1 cellular context compared by ENCODE assay signal in genomic region chr13:77042566-77043177, GRCh38.
TF ChIP-seq lines count a peak whose summit lies in the region.

No MANE protein-coding gene starts in this region.

TF ChIP-seq in WTC11, 78 proteins besides CTCF, POLR2A, EP300 and RAD21 (continued from another document):
- TF ChIP-seq ZMAT4 (CRISPR knock-in tag; IDR thresholded peaks at IDR 0.05) (no peak), EMX1 (CRISPR knock-in tag; IDR thresholded peaks at IDR 0.05) (no peak), ZNF512 (CRISPR knock-in tag; IDR thresholded peaks at IDR 0.05; ENCODE audit: borderline replicate concordance) (no peak), NFATC4 (CRISPR knock-in tag; IDR thresholded peaks at IDR 0.05) (no peak), AFF4 (CRISPR knock-in tag; IDR thresholded peaks at IDR 0.05; ENCODE audit: borderline replicate concordance) (no peak), STAT6 (CRISPR knock-in tag; conservative IDR thresholded peaks at IDR 0.05; ENCODE audit: low read depth) (no peak), FOXK1 (CRISPR knock-in tag; IDR thresholded peaks at IDR 0.05) (no peak), ATF1 (CRISPR knock-in tag; IDR thresholded peaks at IDR 0.05) (no peak), ETV6 (CRISPR knock-in tag; IDR thresholded peaks at IDR 0.05) (no peak), ATF2 (CRISPR knock-in tag; IDR thresholded peaks at IDR 0.05; ENCODE audit: borderline replicate concordance, low read depth) (no peak), ZNF281 (CRISPR knock-in tag; IDR thresholded peaks at IDR 0.05) (no peak), IRF2 (CRISPR knock-in tag; IDR thresholded peaks at IDR 0.05; ENCODE audit: borderline replicate concordance, low read depth) (no peak), ELF4 (CRISPR knock-in tag; IDR thresholded peaks at IDR 0.05; ENCODE audit: low read depth) (no peak), KAT7 (CRISPR knock-in tag; IDR thresholded peaks at IDR 0.05; ENCODE audit: borderline replicate concordance) (no peak)
